ENCODE assay signal across 12 cellular contexts in the genomic region with DNA sequence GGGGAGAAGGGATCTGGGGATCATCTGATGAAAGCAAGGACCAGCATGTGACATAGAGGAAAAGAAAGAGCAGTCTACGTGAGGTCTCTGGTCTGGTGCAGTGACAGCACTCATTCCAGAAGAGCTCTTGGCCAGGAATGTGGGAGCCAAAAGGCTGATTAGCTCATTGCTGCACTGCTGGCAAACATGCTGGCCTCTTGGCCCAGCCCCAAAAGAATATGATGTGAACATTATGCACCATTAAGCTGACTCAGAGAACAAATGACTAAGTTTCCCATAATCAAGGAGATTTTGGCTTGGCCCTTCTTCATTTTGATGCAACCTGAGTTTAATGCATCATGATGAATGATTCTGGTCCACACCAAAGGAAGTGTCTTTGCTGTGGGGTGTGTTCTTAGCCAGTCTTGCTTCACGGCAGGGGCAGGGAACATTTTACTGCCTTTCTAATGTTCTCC. TPM values are rescaled to one million over a fixed set of nuclear protein-coding genes. Genes with fewer than 3 reads are reported as not detected.
DNase-seq lines count a peak whose midpoint lies in the region; ATAC-seq and TF ChIP-seq lines count a peak whose summit lies in the region.
"Had no signal": no experiment of that assay in that cellular context is flagged by ENCODE, and none has a peak within 500 bp of the region (broad histone marks: within the 10 kb centered on the region; RNA-seq: fewer than 3 reads in every experiment).

No MANE protein-coding gene starts in this region.

- in situ Hi-C loops in brain microvascular endothelial cell (cut with HindIII; ENCODE audit: low pct_ligation_motif_present, low sequenced_read_pairs): no loop called here

- H3K9me3 ChIP-seq in left lung: no peaks in the 10 kb centered on the region
- H3K9me3 ChIP-seq in smooth muscle cell (replicated peaks; ENCODE audit: low read depth): no peaks in the 10 kb centered on the region
- H3K9me3 ChIP-seq: right lobe of liver, thyroid gland had no signal

- H3K36me3 ChIP-seq in brain microvascular endothelial cell (replicated peaks) (no peaks in the 10 kb centered on the region), left lung (no peaks in the 10 kb centered on the region), smooth muscle cell (ENCODE audit: low read depth) (no peaks in the 10 kb centered on the region)
- H3K36me3 ChIP-seq: right lobe of liver, thyroid gland had no signal

- H3K27ac ChIP-seq in brain microvascular endothelial cell (peak overlapping the region; percentile 30), left lung (no peak overlapping the region), smooth muscle cell (ENCODE audit: low read depth) (no peak overlapping the region)
- H3K27ac ChIP-seq: right lobe of liver, thyroid gland had no signal

- WGBS in smooth muscle cell (ENCODE audit: low lambda C conversion rate): 73% methylated on average over 2 of the region's 2 CpGs

- H3F3A ChIP-seq in smooth muscle cell (ENCODE audit: low read depth): no peaks in the 10 kb centered on the region

- CTCF ChIA-PET in HEK293T (lab: Yijun Ruan, JAX): no interaction called here

- no peaks in the 10 kb centered on the region for H3K79me2 ChIP-seq in smooth muscle cell (ENCODE audit: low read depth)

- no peak overlapping the region for H2AFZ ChIP-seq in smooth muscle cell (ENCODE audit: low read depth)

- ATAC-seq in left lung (peak; percentile 77), HG03354 (IDR thresholded peaks at IDR 0.05; ENCODE audit: poor library complexity, severe bottlenecking, unreplicated experiment) (no peak), GM21381 (IDR thresholded peaks at IDR 0.05; ENCODE audit: unreplicated experiment) (no peak)

- POLR2A ChIA-PET in HEK293T (lab: Yijun Ruan, JAX): no interaction called here

- H3K4me1 ChIP-seq in left lung (peaks cover 0 to 4% of the 10 kb centered on the region in 2 donors), smooth muscle cell (ENCODE audit: low read depth) (no peaks in the 10 kb centered on the region)
- H3K4me1 ChIP-seq: right lobe of liver, thyroid gland had no signal

- DNase-seq in AG08396 (ENCODE audit: low spot score): peak; percentile 45
- DNase-seq in HS-27A (ENCODE audit: low read depth): peak; percentile 19
- peak; percentile 96 for DNase-seq in brain microvascular endothelial cell
- peak in 1 of 2 donors; percentile 52 for DNase-seq in left lung
- DNase-seq in smooth muscle cell (lab: John Stamatoyannopoulos, UW; ENCODE audit: unreplicated experiment): no peak
- no peak for DNase-seq in HEK293T (ENCODE audit: extremely low spot score)
- DNase-seq: OCI-M1, right lobe of liver had no signal

- TF ChIP-seq CTCF in brain microvascular endothelial cell (IDR thresholded peaks at IDR 0.05; ENCODE audit: low read depth, low read length, missing control alignments) (no peak), left lung (IDR thresholded peaks at IDR 0.05) (no peak), smooth muscle cell (IDR thresholded peaks at IDR 0.05; ENCODE audit: borderline replicate concordance, insufficient read depth, poor library complexity, severe bottlenecking) (no peak)

- no peaks in the 10 kb centered on the region for H4K20me1 ChIP-seq in smooth muscle cell (ENCODE audit: low read depth)

- intact Hi-C loops in left lung (cut with DNase I): no loop called here

- no peaks in the 10 kb centered on the region for H3K27me3 ChIP-seq in brain microvascular endothelial cell (replicated peaks)
- no peaks in the 10 kb centered on the region for H3K27me3 ChIP-seq in left lung
- H3K27me3 ChIP-seq in smooth muscle cell (ENCODE audit: low read depth): no peaks in the 10 kb centered on the region
- H3K27me3 ChIP-seq: right lobe of liver, thyroid gland had no signal

- H3K4me3 ChIP-seq in brain microvascular endothelial cell (ENCODE audit: low read depth, low read length): no peak overlapping the region
- no peak overlapping the region for H3K4me3 ChIP-seq in left lung
- H3K4me3 ChIP-seq in smooth muscle cell: no peak overlapping the region
- H3K4me3 ChIP-seq: right lobe of liver, thyroid gland had no signal

- no peak overlapping the region for H3K4me2 ChIP-seq in smooth muscle cell

- H3K9ac ChIP-seq in smooth muscle cell (ENCODE audit: low read depth): no peak overlapping the region

TF ChIP-seq in HEK293T, 16 proteins besides CTCF, POLR2A, EP300 and RAD21:
- TF ChIP-seq NFRKB (IDR thresholded peaks at IDR 0.05) (no peak), HDGF (IDR thresholded peaks at IDR 0.05; ENCODE audit: borderline replicate concordance) (no peak), FOXM1 (IDR thresholded peaks at IDR 0.05; ENCODE audit: borderline replicate concordance) (no peak), ARNT (IDR thresholded peaks at IDR 0.05) (no peak), CTBP1 (IDR thresholded peaks at IDR 0.05; ENCODE audit: borderline replicate concordance) (no peak), TARDBP (IDR thresholded peaks at IDR 0.05) (no peak), SP1 (IDR thresholded peaks at IDR 0.05) (no peak), SUZ12 (IDR thresholded peaks at IDR 0.05) (no peak), ZNF384 (IDR thresholded peaks at IDR 0.05) (no peak), BHLHE40 (IDR thresholded peaks at IDR 0.05; ENCODE audit: borderline replicate concordance) (no peak)
- TF ChIP-seq, protein P1, sequence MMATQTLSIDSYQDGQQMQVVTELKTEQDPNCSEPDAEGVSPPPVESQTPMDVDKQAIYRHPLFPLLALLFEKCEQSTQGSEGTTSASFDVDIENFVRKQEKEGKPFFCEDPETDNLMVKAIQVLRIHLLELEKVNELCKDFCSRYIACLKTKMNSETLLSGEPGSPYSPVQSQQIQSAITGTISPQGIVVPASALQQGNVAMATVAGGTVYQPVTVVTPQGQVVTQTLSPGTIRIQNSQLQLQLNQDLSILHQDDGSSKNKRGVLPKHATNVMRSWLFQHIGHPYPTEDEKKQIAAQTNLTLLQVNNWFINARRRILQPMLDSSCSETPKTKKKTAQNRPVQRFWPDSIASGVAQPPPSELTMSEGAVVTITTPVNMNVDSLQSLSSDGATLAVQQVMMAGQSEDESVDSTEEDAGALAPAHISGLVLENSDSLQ (IDR thresholded peaks at IDR 0.05): no peak

RNA-seq across cellular contexts. Expression of a gene that starts 55.0 kb away (rescaled TPM):
- total RNA-seq in left lung: 10 to 100 TPM in 1 of 2 donors, 1 to 10 TPM in 1; 4.0 to 13.8 TPM
- 8.2 and 8.9 TPM in 2 replicates for total RNA-seq in smooth muscle cell
- polyA plus RNA-seq in smooth muscle cell: 13.7 and 23.1 TPM in 2 replicates
- total RNA-seq: HT-29 had no signal

Comparison
In these comparisons a context has a peak if more than half of its experiments do, and no peak if none do; other contexts are left out.
1. DNase-seq: peak in AG08396 (single experiment), HS-27A (single experiment) and brain microvascular endothelial cell (single experiment); none in smooth muscle cell (single experiment) and HEK293T (single experiment).